Comparison of ENCODE assay signal across 1 cellular context in the genomic region with DNA sequence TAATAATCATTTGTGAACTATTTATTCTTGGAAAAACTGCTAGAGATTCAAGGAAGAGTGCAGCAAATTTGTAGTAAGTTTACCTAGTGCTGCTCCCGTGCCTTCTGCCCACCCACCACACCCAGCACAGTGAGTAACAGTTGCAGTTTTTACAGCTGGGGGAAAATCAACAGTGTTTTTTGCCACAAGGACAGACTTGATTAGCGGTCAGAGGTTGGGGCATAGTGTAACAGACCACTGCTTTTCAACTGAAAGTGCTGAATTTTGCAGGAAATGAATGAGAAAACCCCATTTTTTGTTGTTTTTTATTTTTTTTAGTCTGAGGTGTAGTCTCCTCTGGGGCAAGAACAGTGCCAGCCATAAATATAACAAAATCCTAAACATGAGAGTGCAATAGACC.
TF ChIP-seq lines count a peak whose summit lies in the region.

No MANE protein-coding gene starts in this region.

TF ChIP-seq in GM12891, 5 proteins besides CTCF, POLR2A, EP300 and RAD21:
- TF ChIP-seq PAX5 (IDR thresholded peaks at IDR 0.05; ENCODE audit: insufficient read depth, low read length, severe bottlenecking), result no peak
- no peak for TF ChIP-seq POLR2AphosphoS5 (IDR thresholded peaks at IDR 0.05; ENCODE audit: low read depth, low read length)
- no peak for TF ChIP-seq TAF1 (IDR thresholded peaks at IDR 0.05; ENCODE audit: low read depth, low read length)
- TF ChIP-seq SPI1 (IDR thresholded peaks at IDR 0.05; ENCODE audit: low read depth, low read length), result no peak
- no peak for TF ChIP-seq POU2F2 (IDR thresholded peaks at IDR 0.05; ENCODE audit: low read depth, low read length)
